Comparison of ENCODE assay signal across 1 cellular context in genomic region chr6:31927242-31927867, GRCh38.
TF ChIP-seq lines count a peak whose summit lies in the region.

Gene C2, plus strand, starts transcription at chr6:31927717. Its CDS starts 36 bp downstream, at chr6:31927753.

TF ChIP-seq in HepG2, 621 proteins besides CTCF, POLR2A, EP300 and RAD21 (continued from another document and continues in another):
- no peak for TF ChIP-seq MLLT10 (CRISPR knock-in tag; IDR thresholded peaks at IDR 0.05)
- TF ChIP-seq AHR (CRISPR knock-in tag; IDR thresholded peaks at IDR 0.05), result peak; percentile 62
- 0 out of 2 replicates have a peak, but pooled peaks have one; percentile 51 for TF ChIP-seq ZNF12 (CRISPR knock-in tag; IDR thresholded peaks at IDR 0.05)
- TF ChIP-seq SOX13 (IDR thresholded peaks at IDR 0.05), result peak; percentile 59; the same call in 1 of the 2 replicates
- TF ChIP-seq SOX13 (CRISPR knock-in tag; conservative IDR thresholded peaks at IDR 0.05 in 1 of 2, IDR thresholded peaks at IDR 0.05 in 1 of 2), result peak in 1 of 2 experiments; percentile 89; a peak in 2 of 4 replicates
- TF ChIP-seq PITX1 (CRISPR knock-in tag; IDR thresholded peaks at IDR 0.05), result peak; percentile 77; the same call in 1 of the 2 replicates
- TF ChIP-seq ARID4A (CRISPR knock-in tag; IDR thresholded peaks at IDR 0.05; ENCODE audit: borderline replicate concordance), result peak; percentile 83
- TF ChIP-seq RELA (CRISPR knock-in tag; IDR thresholded peaks at IDR 0.05), result no peak
- no peak for TF ChIP-seq ZNF660 (CRISPR knock-in tag; IDR thresholded peaks at IDR 0.05; ENCODE audit: borderline replicate concordance, low read depth)
- no peak for TF ChIP-seq THAP7 (CRISPR knock-in tag; IDR thresholded peaks at IDR 0.05)
- TF ChIP-seq ZNF672 (CRISPR knock-in tag; IDR thresholded peaks at IDR 0.05), result no peak
- TF ChIP-seq GPBP1L1 (CRISPR knock-in tag; IDR thresholded peaks at IDR 0.05), result no peak
- TF ChIP-seq ZNF629 (CRISPR knock-in tag; conservative IDR thresholded peaks at IDR 0.05), result peak; percentile 80
- TF ChIP-seq ETV5 (CRISPR knock-in tag; IDR thresholded peaks at IDR 0.05; ENCODE audit: borderline replicate concordance), result peak; percentile 85
- TF ChIP-seq ZNF224 (CRISPR knock-in tag; IDR thresholded peaks at IDR 0.05), result no peak
- peak; percentile 16; the same call in 1 of the 2 replicates for TF ChIP-seq ZNF33B (CRISPR knock-in tag; IDR thresholded peaks at IDR 0.05)
- TF ChIP-seq, protein P1, sequence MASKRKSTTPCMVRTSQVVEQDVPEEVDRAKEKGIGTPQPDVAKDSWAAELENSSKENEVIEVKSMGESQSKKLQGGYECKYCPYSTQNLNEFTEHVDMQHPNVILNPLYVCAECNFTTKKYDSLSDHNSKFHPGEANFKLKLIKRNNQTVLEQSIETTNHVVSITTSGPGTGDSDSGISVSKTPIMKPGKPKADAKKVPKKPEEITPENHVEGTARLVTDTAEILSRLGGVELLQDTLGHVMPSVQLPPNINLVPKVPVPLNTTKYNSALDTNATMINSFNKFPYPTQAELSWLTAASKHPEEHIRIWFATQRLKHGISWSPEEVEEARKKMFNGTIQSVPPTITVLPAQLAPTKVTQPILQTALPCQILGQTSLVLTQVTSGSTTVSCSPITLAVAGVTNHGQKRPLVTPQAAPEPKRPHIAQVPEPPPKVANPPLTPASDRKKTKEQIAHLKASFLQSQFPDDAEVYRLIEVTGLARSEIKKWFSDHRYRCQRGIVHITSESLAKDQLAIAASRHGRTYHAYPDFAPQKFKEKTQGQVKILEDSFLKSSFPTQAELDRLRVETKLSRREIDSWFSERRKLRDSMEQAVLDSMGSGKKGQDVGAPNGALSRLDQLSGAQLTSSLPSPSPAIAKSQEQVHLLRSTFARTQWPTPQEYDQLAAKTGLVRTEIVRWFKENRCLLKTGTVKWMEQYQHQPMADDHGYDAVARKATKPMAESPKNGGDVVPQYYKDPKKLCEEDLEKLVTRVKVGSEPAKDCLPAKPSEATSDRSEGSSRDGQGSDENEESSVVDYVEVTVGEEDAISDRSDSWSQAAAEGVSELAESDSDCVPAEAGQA (IDR thresholded peaks at IDR 0.05; ENCODE audit: low read depth), result peak; percentile 35; the same call in 1 of the 2 replicates
- TF ChIP-seq, protein P1 (CRISPR knock-in tag; IDR thresholded peaks at IDR 0.05; ENCODE audit: borderline replicate concordance), result no peak
- peak; percentile 83; the same call in 1 of the 2 replicates for TF ChIP-seq ZNF788 (CRISPR knock-in tag; IDR thresholded peaks at IDR 0.05; ENCODE audit: borderline replicate concordance)
- TF ChIP-seq ZNF337 (CRISPR knock-in tag; IDR thresholded peaks at IDR 0.05; ENCODE audit: borderline replicate concordance, low read depth), result no peak
- TF ChIP-seq, protein P2, sequence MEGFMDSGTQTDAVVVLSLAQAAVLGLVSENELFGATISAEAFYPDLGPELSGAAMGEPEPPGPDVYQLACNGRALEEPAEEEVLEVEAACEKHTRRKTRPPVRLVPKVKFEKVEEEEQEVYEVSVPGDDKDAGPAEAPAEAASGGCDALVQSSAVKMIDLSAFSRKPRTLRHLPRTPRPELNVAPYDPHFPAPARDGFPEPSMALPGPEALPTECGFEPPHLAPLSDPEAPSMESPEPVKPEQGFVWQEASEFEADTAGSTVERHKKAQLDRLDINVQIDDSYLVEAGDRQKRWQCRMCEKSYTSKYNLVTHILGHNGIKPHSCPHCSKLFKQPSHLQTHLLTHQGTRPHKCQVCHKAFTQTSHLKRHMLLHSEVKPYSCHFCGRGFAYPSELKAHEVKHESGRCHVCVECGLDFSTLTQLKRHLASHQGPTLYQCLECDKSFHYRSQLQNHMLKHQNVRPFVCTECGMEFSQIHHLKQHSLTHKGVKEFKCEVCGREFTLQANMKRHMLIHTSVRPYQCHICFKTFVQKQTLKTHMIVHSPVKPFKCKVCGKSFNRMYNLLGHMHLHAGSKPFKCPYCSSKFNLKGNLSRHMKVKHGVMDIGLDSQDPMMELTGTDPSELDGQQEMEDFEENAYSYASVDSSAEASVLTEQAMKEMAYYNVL (CRISPR knock-in tag; IDR thresholded peaks at IDR 0.05; ENCODE audit: borderline replicate concordance), result peak; percentile 79; the same call in 1 of the 2 replicates
- TF ChIP-seq ZNF572 (CRISPR knock-in tag; IDR thresholded peaks at IDR 0.05), result no peak
- peak; percentile 73 for TF ChIP-seq KDM2A (CRISPR knock-in tag; IDR thresholded peaks at IDR 0.05; ENCODE audit: borderline replicate concordance, low read depth)
- TF ChIP-seq HNRNPUL1 (IDR thresholded peaks at IDR 0.05; ENCODE audit: low read depth, low read length), result no peak
- no peak for TF ChIP-seq ZFP36L2 (CRISPR knock-in tag; IDR thresholded peaks at IDR 0.05)
- peak; percentile 72; the same call in 1 of the 2 replicates for TF ChIP-seq ZBTB4 (CRISPR knock-in tag; IDR thresholded peaks at IDR 0.05; ENCODE audit: borderline replicate concordance)
- no peak for TF ChIP-seq ZNF619 (CRISPR knock-in tag; IDR thresholded peaks at IDR 0.05)
- no peak for TF ChIP-seq ZNF232 (CRISPR knock-in tag; IDR thresholded peaks at IDR 0.05; ENCODE audit: borderline replicate concordance)
- no peak for TF ChIP-seq ZHX1 (CRISPR knock-in tag; IDR thresholded peaks at IDR 0.05; ENCODE audit: low read depth)
- no peak for TF ChIP-seq MTF2 (CRISPR knock-in tag; IDR thresholded peaks at IDR 0.05; ENCODE audit: borderline replicate concordance)
- no peak for TF ChIP-seq ZNF597 (CRISPR knock-in tag; IDR thresholded peaks at IDR 0.05)
- peak; percentile 95 for TF ChIP-seq FOXO1 (CRISPR knock-in tag; IDR thresholded peaks at IDR 0.05)
- TF ChIP-seq, protein P3, sequence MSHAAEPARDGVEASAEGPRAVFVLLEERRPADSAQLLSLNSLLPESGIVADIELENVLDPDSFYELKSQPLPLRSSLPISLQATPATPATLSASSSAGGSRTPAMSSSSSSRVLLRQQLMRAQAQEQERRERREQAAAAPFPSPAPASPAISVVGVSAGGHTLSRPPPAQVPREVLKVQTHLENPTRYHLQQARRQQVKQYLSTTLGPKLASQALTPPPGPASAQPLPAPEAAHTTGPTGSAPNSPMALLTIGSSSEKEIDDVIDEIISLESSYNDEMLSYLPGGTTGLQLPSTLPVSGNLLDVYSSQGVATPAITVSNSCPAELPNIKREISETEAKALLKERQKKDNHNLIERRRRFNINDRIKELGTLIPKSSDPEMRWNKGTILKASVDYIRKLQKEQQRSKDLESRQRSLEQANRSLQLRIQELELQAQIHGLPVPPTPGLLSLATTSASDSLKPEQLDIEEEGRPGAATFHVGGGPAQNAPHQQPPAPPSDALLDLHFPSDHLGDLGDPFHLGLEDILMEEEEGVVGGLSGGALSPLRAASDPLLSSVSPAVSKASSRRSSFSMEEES (CRISPR knock-in tag; IDR thresholded peaks at IDR 0.05), result peak; percentile 84
